Comparison of ENCODE assay signal across 1 cellular context in the genomic region with DNA sequence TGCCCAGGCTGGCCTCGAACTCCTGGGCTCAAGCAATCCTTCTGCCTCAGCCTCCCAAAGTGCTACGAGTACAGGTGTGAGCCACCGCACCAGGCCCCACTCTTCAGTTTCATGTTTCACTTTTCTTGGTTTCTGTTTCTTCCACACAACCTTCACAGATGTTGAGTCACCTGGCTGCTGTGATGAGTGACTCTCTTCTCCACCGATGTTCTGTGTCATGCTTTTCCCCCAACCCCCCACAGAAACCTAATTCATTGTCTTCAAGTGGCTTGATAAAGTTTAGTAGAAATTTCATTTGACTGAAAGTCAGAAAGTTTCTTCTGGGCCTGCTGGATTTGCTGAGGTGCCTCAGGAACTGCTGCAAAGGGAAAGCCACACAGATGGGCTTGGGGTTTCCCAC.
TF ChIP-seq lines count a peak whose summit lies in the region.

No MANE protein-coding gene starts in this region.

TF ChIP-seq in H1, 55 proteins besides CTCF, POLR2A, EP300 and RAD21:
- no peak for TF ChIP-seq HDAC6 (IDR thresholded peaks at IDR 0.05; ENCODE audit: low read depth, low read length)
- TF ChIP-seq SIN3A (conservative IDR thresholded peaks at IDR 0.05 in 1 of 2, IDR thresholded peaks at IDR 0.05 in 1 of 2; ENCODE audit: low read depth in 1 of 2, low read length in 2 of 2): no peak
- TF ChIP-seq TCF12 (IDR thresholded peaks at IDR 0.05; ENCODE audit: low read depth, low read length): no peak
- TF ChIP-seq, protein P1, sequence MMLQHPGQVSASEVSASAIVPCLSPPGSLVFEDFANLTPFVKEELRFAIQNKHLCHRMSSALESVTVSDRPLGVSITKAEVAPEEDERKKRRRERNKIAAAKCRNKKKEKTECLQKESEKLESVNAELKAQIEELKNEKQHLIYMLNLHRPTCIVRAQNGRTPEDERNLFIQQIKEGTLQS (IDR thresholded peaks at IDR 0.05; ENCODE audit: insufficient read depth, low read depth, low read length): no peak
- TF ChIP-seq EGR1 (IDR thresholded peaks at IDR 0.05; ENCODE audit: borderline replicate concordance, low read depth, low read length): no peak
- TF ChIP-seq SIRT6 (IDR thresholded peaks at IDR 0.05; ENCODE audit: low read length): no peak
- no peak for TF ChIP-seq CHD1 (IDR thresholded peaks at IDR 0.05; ENCODE audit: low read depth, low read length)
- TF ChIP-seq, protein P2, sequence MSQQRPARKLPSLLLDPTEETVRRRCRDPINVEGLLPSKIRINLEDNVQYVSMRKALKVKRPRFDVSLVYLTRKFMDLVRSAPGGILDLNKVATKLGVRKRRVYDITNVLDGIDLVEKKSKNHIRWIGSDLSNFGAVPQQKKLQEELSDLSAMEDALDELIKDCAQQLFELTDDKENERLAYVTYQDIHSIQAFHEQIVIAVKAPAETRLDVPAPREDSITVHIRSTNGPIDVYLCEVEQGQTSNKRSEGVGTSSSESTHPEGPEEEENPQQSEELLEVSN (IDR thresholded peaks at IDR 0.05): no peak
- no peak for TF ChIP-seq SP4 (IDR thresholded peaks at IDR 0.05; ENCODE audit: low read length)
- TF ChIP-seq CBX5 (IDR thresholded peaks at IDR 0.05; ENCODE audit: low read depth, low read length): no peak
- no peak for TF ChIP-seq BCL11A (IDR thresholded peaks at IDR 0.05; ENCODE audit: low read depth in 2 of 2, low read length in 2 of 2)
- TF ChIP-seq GABPA (IDR thresholded peaks at IDR 0.05; ENCODE audit: borderline replicate concordance, insufficient read depth, low read length): no peak
- no peak for TF ChIP-seq RBBP5 (IDR thresholded peaks at IDR 0.05; ENCODE audit: borderline replicate concordance, low read depth, low read length)
- no peak for TF ChIP-seq TBP (IDR thresholded peaks at IDR 0.05; ENCODE audit: low read depth, low read length)
